In genomic region chr1:239558559-239558958, GRCh38 we compare ENCODE assay signal across 28 cellular contexts.
"Had no signal": no experiment of that assay in that cellular context is flagged by ENCODE, and none has a peak within 500 bp of the region (broad histone marks: within the 10 kb centered on the region; RNA-seq: fewer than 3 reads in every experiment).

No MANE protein-coding gene starts in this region.

- H3K9me3 Mint-ChIP-seq: activated naive CD4-positive, alpha-beta T cell treated with anti-CD3 and anti-CD28 coated beads for 36 hours; activated naive CD8-positive, alpha-beta T cell treated with anti-CD3 and anti-CD28 coated beads, Interleukin-2, amount 50 U/mL, for 24 hours; activated T-cell treated with anti-CD3 and anti-CD28 coated beads, Interleukin-2, amount 50 U/mL, for 72 hours; endodermal cell; mesothelial cell of epicardium; T-helper 1 cell treated with Interleukin-12 subunit alpha and Interleukin-12 subunit beta and Interleukin-4 antibody, amounts not matched to agents 30 μg/mL and 1 μg/mL, for 36 hours had no signal

- FAIRE-seq: TTC549 had no signal

- ATAC-seq: heart right ventricle, sciatic nerve had no signal

- H3K27ac Mint-ChIP-seq: activated naive CD4-positive, alpha-beta T cell treated with anti-CD3 and anti-CD28 coated beads for 36 hours; activated naive CD8-positive, alpha-beta T cell treated with anti-CD3 and anti-CD28 coated beads, Interleukin-2, amount 50 U/mL, for 24 hours; activated T-cell treated with anti-CD3 and anti-CD28 coated beads, Interleukin-2, amount 50 U/mL, for 72 hours; endodermal cell; mesothelial cell of epicardium; T-helper 1 cell treated with Interleukin-12 subunit alpha and Interleukin-12 subunit beta and Interleukin-4 antibody, amounts not matched to agents 30 μg/mL and 1 μg/mL, for 36 hours had no signal

- H3K27ac ChIP-seq: esophagus squamous epithelium, heart right ventricle, ovary, prostate gland, skin epidermis, thyroid gland, upper lobe of left lung, vagina, VCaP had no signal

- H3K4me1 Mint-ChIP-seq: endodermal cell had no signal

- DNase-seq: activated CD4-positive, alpha-beta T cell treated with anti-CD3 and anti-CD28 coated beads, Interleukin-2, amount 50 U/mL, for 4 hours; activated naive CD4-positive, alpha-beta T cell treated with anti-CD3 and anti-CD28 coated beads for 36 hours; activated naive CD8-positive, alpha-beta T cell treated with anti-CD3 and anti-CD28 coated beads, Interleukin-2, amount 50 U/mL, for 24 hours; activated T-cell treated with anti-CD3 and anti-CD28 coated beads for 4 hours; activated T-cell treated with anti-CD3 and anti-CD28 coated beads, Interleukin-2, amount 50 U/mL, for 72 hours; amygdala; central memory CD4-positive, alpha-beta T cell; endodermal cell; esophagus squamous epithelium; foreskin melanocyte; heart right ventricle; naive thymus-derived CD4-positive, alpha-beta T cell; ovary; retina; stimulated activated CD4-positive, alpha-beta T cell treated with anti-CD3 and anti-CD28 coated beads, Interleukin-12 subunit alpha, Interleukin-12 subunit beta, amount 100 ng/mL, for 4 hours; stimulated activated CD4-positive, alpha-beta T cell treated with anti-CD3 and anti-CD28 coated beads, Interleukin-4, amount 100 ng/mL, for 1 hour; stomach; T-helper 9 cell; thyroid gland; upper lobe of left lung had no signal

- H3K4me3 Mint-ChIP-seq: activated naive CD4-positive, alpha-beta T cell treated with anti-CD3 and anti-CD28 coated beads for 36 hours; activated naive CD8-positive, alpha-beta T cell treated with anti-CD3 and anti-CD28 coated beads, Interleukin-2, amount 50 U/mL, for 24 hours; activated T-cell treated with anti-CD3 and anti-CD28 coated beads, Interleukin-2, amount 50 U/mL, for 72 hours; endodermal cell; mesothelial cell of epicardium; T-helper 1 cell treated with Interleukin-12 subunit alpha and Interleukin-12 subunit beta and Interleukin-4 antibody, amounts not matched to agents 30 μg/mL and 1 μg/mL, for 36 hours had no signal

- H3K36me3 ChIP-seq: esophagus squamous epithelium, heart right ventricle, ovary, prostate gland, stomach, thyroid gland, upper lobe of left lung, vagina had no signal

- H3K9me3 ChIP-seq: esophagus squamous epithelium, heart right ventricle, ovary, prostate gland, stomach, thyroid gland, upper lobe of left lung, vagina had no signal

- H3K36me3 Mint-ChIP-seq: mesothelial cell of epicardium; naive thymus-derived CD4-positive, alpha-beta T cell had no signal

- H3K4me1 ChIP-seq: prostate gland, thyroid gland, vagina had no signal

- H3K4me3 ChIP-seq: esophagus squamous epithelium, heart right ventricle, ovary, prostate gland, skin epidermis, stomach, thyroid gland, upper lobe of left lung, vagina had no signal

- H3K27me3 ChIP-seq: esophagus squamous epithelium, heart right ventricle, ovary, stomach, thyroid gland, upper lobe of left lung, vagina had no signal

- H3K27me3 Mint-ChIP-seq: activated naive CD8-positive, alpha-beta T cell treated with anti-CD3 and anti-CD28 coated beads, Interleukin-2, amount 50 U/mL, for 24 hours; naive thymus-derived CD4-positive, alpha-beta T cell had no signal
